ENCODE assay signal across 8 cellular contexts in genomic region chr9:136439550-136440408, GRCh38. TPM values are rescaled to one million over a fixed set of nuclear protein-coding genes. Genes with fewer than 3 reads are reported as not detected.
DNase-seq lines count a peak whose midpoint lies in the region; ATAC-seq and TF ChIP-seq lines count a peak whose summit lies in the region.

Gene INPP5E (minus strand): TSS chr9:136439845. CDS start chr9:136439419, 426 bp downstream.

- DNase-seq in AG04450 (ENCODE audit: low read depth, low spot score) (no peak), NCI-H748 treated with DMSO at 0.1 percent for 48 hours (lab: John Stamatoyannopoulos, UW) (peak; percentile 33), epidermal melanocyte (ENCODE audit: insufficient read length, low spot score) (peak; percentile 94), mucosa of gallbladder (ENCODE audit: low spot score) (peak; percentile 63)
- peak; percentile 86 for DNase-seq in activated CD8-positive, alpha-beta memory T cell treated with anti-CD3 and anti-CD28 coated beads, Interleukin-2, amount 50 U/mL, for 4 hours
- DNase-seq in stimulated activated CD8-positive, alpha-beta memory T cell treated with anti-CD3 and anti-CD28 coated beads, Interleukin-4, amount 100 ng/mL, for 24 hours (ENCODE audit: low read depth), result peak; percentile 71

- CTCF ChIA-PET in AG04450 (lab: Charles Lee), result interaction anchor here (0.6 to 1.4 kb wide), 5 partner anchors 14 to 172 kb away, joined by 3 to 7 read pairs (median 3); no protein-coding TSS in a partner anchor

- no peaks in the 10 kb centered on the region for H3K27me3 ChIP-seq in AG04450 (ENCODE audit: control insufficient read depth, insufficient read depth, low read length)

- ATAC-seq in GM18519 (IDR thresholded peaks at IDR 0.05; ENCODE audit: low FRiP score, unreplicated experiment) (peak; percentile 34), HG03097 (IDR thresholded peaks at IDR 0.05; ENCODE audit: low FRiP score, unreplicated experiment) (peak; percentile 53)

- peaks cover 5% of the 10 kb centered on the region; the same call in 1 of the 2 replicates for H3K9me3 ChIP-seq in AG04450 (ENCODE audit: control insufficient read depth, insufficient read depth, low read length)

- POLR2A ChIA-PET in AG04450 (lab: Yijun Ruan, JAX), result no interaction called here

- peak within 1 kb of the TSS; percentile 69 for H3K4me3 ChIP-seq in AG04450 (ENCODE audit: low read depth, low read length)

- no peak within 1 kb of the TSS for H3K27ac ChIP-seq in AG04450 (ENCODE audit: low read depth, low read length)

- TF ChIP-seq CTCF in AG04450 (IDR thresholded peaks at IDR 0.05; ENCODE audit: low read depth, low read length), result peak; percentile 54

RNA-seq across cellular contexts. Expression of gene INPP5E, which starts in this region (rescaled TPM):
- polyA plus RNA-seq in AG04450 (2011; rRNA removed), result 4.3 and 5.2 TPM in 2 replicates
- polyA minus RNA-seq in AG04450 (2011; rRNA and poly(A)+ RNA removed), result 4.0 and 4.9 TPM in 2 replicates
- 18.7 TPM for total RNA-seq in mucosa of gallbladder
